Comparison of ENCODE assay signal across 15 cellular contexts in genomic region chr6:143752459-143752858, GRCh38.
DNase-seq lines count a peak whose midpoint lies in the region; ATAC-seq, FAIRE-seq and TF ChIP-seq lines count a peak whose summit lies in the region.
"Had no signal": no experiment of that assay in that cellular context is flagged by ENCODE, and none has a peak within 500 bp of the region (broad histone marks: within the 10 kb centered on the region; RNA-seq: fewer than 3 reads in every experiment).

No MANE protein-coding gene starts in this region.

- H2AFZ ChIP-seq in H9 (ENCODE audit: low read length), result no peak overlapping the region

- H3K4me1 ChIP-seq in H9 (ENCODE audit: insufficient read depth, low read length), result peaks cover 12% of the 10 kb centered on the region
- peaks cover 51 to 52% of the 10 kb centered on the region in 2 donors for H3K4me1 ChIP-seq in adrenal gland (replicated peaks in 1 of 2)
- peaks cover 4 to 6% (median 5%) of the 10 kb centered on the region in 3 donors for H3K4me1 ChIP-seq in pancreas
- no peaks in the 10 kb centered on the region for H3K4me1 ChIP-seq in CD8-positive, alpha-beta memory T cell (ENCODE audit: insufficient read depth, low read length)

- H3K36me3 ChIP-seq in adrenal gland (replicated peaks in 1 of 2) (no peaks in the 10 kb centered on the region), pancreas (no peaks in the 10 kb centered on the region)
- H3K36me3 ChIP-seq in CD8-positive, alpha-beta memory T cell (ENCODE audit: insufficient read depth, low read length), result peaks cover 4% of the 10 kb centered on the region

- no peak overlapping the region for H3K4me3 Mint-ChIP-seq in H9
- no peak overlapping the region for H3K4me3 Mint-ChIP-seq in CD8-positive, alpha-beta memory T cell
- H3K4me3 Mint-ChIP-seq: B cell; CD4-positive, alpha-beta T cell had no signal

- FAIRE-seq in pancreas (lab: Jason Lieb, UNC), result peak; percentile 54
- FAIRE-seq: GM12892, H54, HepG2, HTR-8/SVneo had no signal

- no peak overlapping the region for H4K91ac ChIP-seq in H9 (ENCODE audit: insufficient read length, low read depth, low read length)

- no peak overlapping the region for H2BK12ac ChIP-seq in H9 (ENCODE audit: insufficient read length, low read depth, low read length)

- H2BK5ac ChIP-seq in H9 (ENCODE audit: insufficient read length, low read length), result no peak overlapping the region

- no peak overlapping the region for H3K18ac ChIP-seq in H9 (ENCODE audit: insufficient read length, low read depth, low read length)

- H3K27me3 ChIP-seq in H9 (ENCODE audit: insufficient read depth, low read length) (no peaks in the 10 kb centered on the region), adrenal gland (no peaks in the 10 kb centered on the region), pancreas (no peaks in the 10 kb centered on the region)
- no peaks in the 10 kb centered on the region for H3K27me3 ChIP-seq in CD8-positive, alpha-beta memory T cell (ENCODE audit: insufficient read depth, low read length, poor library complexity, severe bottlenecking)

- no peak overlapping the region for H4K8ac ChIP-seq in H9 (replicated peaks; ENCODE audit: insufficient read length, low read depth, low read length)

- H3K9me3 ChIP-seq in H9 (ENCODE audit: control insufficient read depth, low read depth, low read length) (no peaks in the 10 kb centered on the region), adrenal gland (replicated peaks in 1 of 3) (no peaks in the 10 kb centered on the region), pancreas (no peaks in the 10 kb centered on the region)
- H3K9me3 ChIP-seq in CD8-positive, alpha-beta memory T cell (ENCODE audit: low read length), result no peaks in the 10 kb centered on the region

- H3K4ac ChIP-seq in H9 (ENCODE audit: low read depth, low read length), result no peak overlapping the region

- H3K4me2 ChIP-seq in H9 (ENCODE audit: insufficient read depth, insufficient read length, low read length), result no peak overlapping the region

- CTCF ChIA-PET in CD8-positive, alpha-beta memory T cell (lab: Charles Lee), result interaction anchor here (1.3 kb wide), 1 partner anchor 22 kb away, joined by 3 read pairs; no protein-coding TSS in a partner anchor

- H2AK5ac ChIP-seq in H9 (ENCODE audit: insufficient read length, low read length), result no peak overlapping the region

- no peaks in the 10 kb centered on the region for H3K9me3 Mint-ChIP-seq in H9
- no peaks in the 10 kb centered on the region for H3K9me3 Mint-ChIP-seq in CD8-positive, alpha-beta memory T cell
- H3K9me3 Mint-ChIP-seq: CD4-positive, alpha-beta T cell had no signal

- H4K5ac ChIP-seq in H9 (ENCODE audit: insufficient read length, low read depth, low read length), result no peak overlapping the region

- no peak overlapping the region for H2BK120ac ChIP-seq in H9 (ENCODE audit: low read depth, low read length, poor library complexity, severe bottlenecking)

- H3K23me2 ChIP-seq in H9 (ENCODE audit: insufficient read length, low read depth, low read length, poor library complexity, severe bottlenecking), result no peaks in the 10 kb centered on the region

- H2BK15ac ChIP-seq in H9 (ENCODE audit: low read depth, low read length), result no peak overlapping the region

- H3K79me2 ChIP-seq in H9 (ENCODE audit: insufficient read depth, low read length), result no peaks in the 10 kb centered on the region

- no peak overlapping the region for H3T11ph ChIP-seq in H9 (ENCODE audit: low read length)

- no peak overlapping the region for H3K56ac ChIP-seq in H9 (ENCODE audit: insufficient read length, low read depth, low read length)

- H2BK20ac ChIP-seq in H9 (ENCODE audit: low read depth, low read length, poor library complexity, severe bottlenecking), result no peak overlapping the region

- no peak overlapping the region for H3K4me3 ChIP-seq in adrenal gland
- H3K4me3 ChIP-seq in pancreas, result no peak overlapping the region
- H3K4me3 ChIP-seq in CD8-positive, alpha-beta memory T cell (ENCODE audit: low read length), result no peak overlapping the region

- peaks cover 42% of the 10 kb centered on the region in 2 experiments for H3K4me1 Mint-ChIP-seq in H9
- H3K4me1 Mint-ChIP-seq in CD8-positive, alpha-beta memory T cell, result peaks cover 12 to 23% (median 15%) of the 10 kb centered on the region in 3 donors
- H3K4me1 Mint-ChIP-seq: B cell had no signal

- intact Hi-C loops in adrenal gland (cut with DNase I), result no loop called here
- intact Hi-C loops in pancreas (cut with DNase I), result no loop called here

- POLR2A ChIA-PET in CD8-positive, alpha-beta memory T cell (lab: Charles Lee), result no interaction called here

- peak overlapping the region in 2 of 3 experiments; percentile 46 to 65; a peak in 2 of 7 replicates for H3K27ac Mint-ChIP-seq in H9
- peak overlapping the region in 1 of 8 donors; percentile 17 for H3K27ac Mint-ChIP-seq in CD8-positive, alpha-beta memory T cell
- H3K27ac Mint-ChIP-seq: B cell; CD4-positive, alpha-beta T cell had no signal

- WGBS in H9 (ENCODE audit: extremely low coverage, insufficient read length, low lambda C conversion rate), result no CpG with 5 or more reads among the region's 2 CpGs
- 28 to 37% (median 35%) methylated on average over 2 of the region's 2 CpGs for WGBS in adrenal gland, 4 donors
- WGBS in pancreas, 2 donors, result 64 to 67% methylated on average over 2 of the region's 2 CpGs

- H4K20me1 ChIP-seq in H9 (ENCODE audit: control insufficient read depth, insufficient read depth, insufficient read length), result no peaks in the 10 kb centered on the region

- TF ChIP-seq CTCF in H9 (conservative IDR thresholded peaks at IDR 0.05), result no peak
- no peak for TF ChIP-seq CTCF in adrenal gland (IDR thresholded peaks at IDR 0.05)
- TF ChIP-seq CTCF in pancreas (IDR thresholded peaks at IDR 0.05), result no peak

- no peak overlapping the region for H3K9ac ChIP-seq in H9 (ENCODE audit: extremely low read depth, insufficient read length, low read length)

- no peak overlapping the region for H3K23ac ChIP-seq in H9 (ENCODE audit: insufficient read length, low read depth, low read length)

- no peak for DNase-seq in H9
- peak; percentile 10 for DNase-seq in NCI-H69 (lab: John Stamatoyannopoulos, UW)
- DNase-seq in adrenal gland, result no peak
- DNase-seq in pancreas, result no peak
- DNase-seq in ureter (ENCODE audit: low spot score), result no peak
- DNase-seq in CD8-positive, alpha-beta memory T cell, result no peak
- DNase-seq: C1 segment of cervical spinal cord; CD4-positive, alpha-beta T cell; DMS79 had no signal

- H3K27me3 Mint-ChIP-seq in H9 (ENCODE audit: low read depth), result no peaks in the 10 kb centered on the region
- H3K27me3 Mint-ChIP-seq in CD8-positive, alpha-beta memory T cell, result no peaks in the 10 kb centered on the region
- H3K27me3 Mint-ChIP-seq: B cell; CD4-positive, alpha-beta T cell had no signal

- TF ChIP-seq POLR2A in adrenal gland (IDR thresholded peaks at IDR 0.05), result no peak

- H3K79me1 ChIP-seq in H9 (ENCODE audit: insufficient read depth, low read depth, low read length, poor library complexity, severe bottlenecking), result no peaks in the 10 kb centered on the region

- H3K27ac ChIP-seq in H9 (ENCODE audit: insufficient read length, low read depth, low read length) (no peak overlapping the region), adrenal gland (peak overlapping the region in 3 of 5 donors; percentile 5 to 33 (median 30)), pancreas (no peak overlapping the region)
- H3K27ac ChIP-seq in CD8-positive, alpha-beta memory T cell (ENCODE audit: low read depth, low read length), result no peak overlapping the region

- ATAC-seq in pancreas (no peak), GM21381 (IDR thresholded peaks at IDR 0.05; ENCODE audit: unreplicated experiment) (no peak)
- ATAC-seq: HepG2 had no signal

- peaks cover 5 to 38% (median 10%) of the 10 kb centered on the region in 3 experiments; a peak in 5 of 7 replicates for H3K36me3 Mint-ChIP-seq in H9 (ENCODE audit: insufficient read depth in 1 of 3, low read depth in 3 of 3)
- peaks cover 4 to 36% (median 12%) of the 10 kb centered on the region in 3 donors for H3K36me3 Mint-ChIP-seq in CD8-positive, alpha-beta memory T cell

- no peak overlapping the region for H3K14ac ChIP-seq in H9 (ENCODE audit: insufficient read depth, low read length)

Comparison
In these comparisons a context has a peak if more than half of its experiments do, and no peak if none do; other contexts are left out.
1. H3K27ac ChIP-seq: peak in adrenal gland (3 of 5); none in H9 (single experiment), pancreas (0 of 4) and CD8-positive, alpha-beta memory T cell (single experiment).